Comparison of ENCODE assay signal across 1 cellular context in genomic region chr2:158841839-158842238, GRCh38.
TF ChIP-seq lines count a peak whose summit lies in the region.

No MANE protein-coding gene starts in this region.

TF ChIP-seq in endothelial cell of umbilical vein, 7 proteins besides CTCF, POLR2A, EP300 and RAD21 (continued from another document):
- TF ChIP-seq FOS (IDR thresholded peaks at IDR 0.05; ENCODE audit: borderline replicate concordance, insufficient read depth, low read length): no peak
TF ChIP-seq in endothelial cell of umbilical vein: peak in this region for 0.
